In the genomic region with DNA sequence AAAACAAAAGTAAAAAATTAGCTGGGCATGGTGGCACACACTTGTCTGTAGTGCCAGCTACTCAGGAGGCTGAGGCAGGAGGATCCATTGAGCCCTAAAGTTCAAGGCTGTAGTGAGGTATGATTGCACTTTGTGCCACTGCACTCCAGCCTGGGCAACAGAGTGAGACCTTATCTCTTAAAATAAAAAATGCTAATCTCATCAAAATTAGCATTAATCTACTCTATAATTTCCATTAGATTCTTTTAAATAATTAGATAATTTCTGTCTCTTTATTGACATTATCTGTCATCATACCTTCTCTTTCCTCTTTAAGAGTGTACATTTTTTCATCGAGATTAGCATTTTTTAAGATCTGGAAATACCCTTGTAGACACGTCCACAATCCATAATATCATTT, we compare ENCODE assay signal across 30 cellular contexts. TPM values are rescaled to one million over a fixed set of nuclear protein-coding genes. Genes with fewer than 3 reads are reported as not detected.
"Had no signal": no experiment of that assay in that cellular context is flagged by ENCODE, and none has a peak within 500 bp of the region (broad histone marks: within the 10 kb centered on the region; RNA-seq: fewer than 3 reads in every experiment).

No MANE protein-coding gene starts in this region.

- FAIRE-seq: colon, endometrium, endothelial cell of umbilical vein, frontal cortex had no signal

- H3K4me1 ChIP-seq: colonic mucosa, esophagus muscularis mucosa, esophagus squamous epithelium, foreskin keratinocyte, gastrocnemius medialis, gastroesophageal sphincter, heart left ventricle, heart right ventricle had no signal

- H3K4me3 ChIP-seq: colonic mucosa, coronary artery, dorsolateral prefrontal cortex, esophagus muscularis mucosa, esophagus squamous epithelium, gastrocnemius medialis, gastroesophageal sphincter, heart left ventricle, heart right ventricle had no signal

- ATAC-seq: effector memory CD8-positive, alpha-beta T cell; esophagus mucosa; foreskin keratinocyte; gastrocnemius medialis; gastroesophageal sphincter; heart left ventricle; heart right ventricle had no signal

- DNase-seq: cortex of kidney; dermis blood vessel endothelial cell; effector CD4-positive, alpha-beta T cell; effector CD8-positive, alpha-beta T cell; effector memory CD4-positive, alpha-beta T cell; effector memory CD8-positive, alpha-beta T cell; endodermal cell; erythroblast; esophagus squamous epithelium; foreskin fibroblast; foreskin keratinocyte; foreskin melanocyte; gastrocnemius medialis; glutamatergic neuron; heart left ventricle; heart right ventricle had no signal

- H3K9me3 ChIP-seq: colonic mucosa, gastrocnemius medialis had no signal

- H3K27me3 ChIP-seq: colonic mucosa, dorsolateral prefrontal cortex, esophagus muscularis mucosa, esophagus squamous epithelium, foreskin keratinocyte, gastrocnemius medialis had no signal

- H3K36me3 ChIP-seq: colonic mucosa, esophagus muscularis mucosa, esophagus squamous epithelium, gastrocnemius medialis, gastroesophageal sphincter, heart left ventricle, heart right ventricle had no signal

- H3K27ac ChIP-seq: colonic mucosa, coronary artery, epithelial cell of prostate, esophagus muscularis mucosa, esophagus squamous epithelium, foreskin keratinocyte, gastrocnemius medialis, gastroesophageal sphincter, heart left ventricle, heart right ventricle had no signal

RNA-seq across cellular contexts. Expression of gene PHACTR3, which starts 48.0 kb away (rescaled TPM):
- total RNA-seq: endothelial cell of umbilical vein, esophagus mucosa, fibroblast of lung, fibroblast of villous mesenchyme, glomerular endothelial cell had no signal
- polyA plus RNA-seq: endothelial cell of umbilical vein, fibroblast of lung had no signal
